9 cellular contexts compared by ENCODE assay signal in the genomic region with DNA sequence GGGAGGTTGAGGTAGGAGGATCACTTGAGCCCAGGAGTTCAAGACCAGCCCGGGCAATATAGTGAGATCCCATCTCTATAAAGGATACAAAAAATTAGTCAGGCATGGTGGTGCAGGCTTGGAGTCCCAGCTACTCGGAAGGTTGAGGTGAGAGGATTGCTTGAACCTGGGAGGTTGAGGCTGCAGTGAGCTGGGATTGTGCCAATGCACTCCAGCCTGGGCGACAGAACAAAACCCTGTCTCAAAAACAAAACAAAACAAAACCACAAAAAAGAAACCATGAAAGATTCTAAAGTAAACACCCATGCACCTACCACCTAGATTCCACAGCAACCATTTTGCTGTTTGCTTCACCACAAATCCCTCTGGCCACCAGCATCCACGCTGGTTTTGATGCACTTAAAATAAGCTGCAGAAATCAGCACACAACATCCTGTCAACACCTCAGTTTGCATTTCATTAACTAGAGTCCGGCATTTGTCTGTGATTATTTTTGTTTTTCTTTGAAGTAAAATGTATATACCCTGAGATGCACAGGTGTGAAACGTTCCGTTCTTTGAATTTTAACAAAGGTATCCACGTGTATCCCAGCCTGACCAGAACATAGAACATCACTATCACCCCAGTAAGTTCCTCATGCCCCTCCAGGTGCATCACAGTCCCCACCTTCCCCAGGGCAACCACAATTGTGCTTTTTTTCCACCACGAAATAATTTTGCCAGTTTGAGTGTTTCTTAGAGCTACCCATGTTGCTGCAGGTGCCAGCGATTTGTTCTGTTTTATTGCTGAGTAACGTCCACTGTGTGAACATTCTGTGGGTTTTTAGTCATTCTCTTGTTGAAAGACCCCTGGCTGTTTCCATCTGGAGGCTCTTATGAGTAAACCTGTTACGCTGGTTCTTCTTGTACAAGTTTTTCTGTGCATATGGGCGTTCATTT.
DNase-seq lines count a peak whose midpoint lies in the region; ATAC-seq and TF ChIP-seq lines count a peak whose summit lies in the region.
"Had no signal": no experiment of that assay in that cellular context is flagged by ENCODE, and none has a peak within 500 bp of the region (broad histone marks: within the 10 kb centered on the region; RNA-seq: fewer than 3 reads in every experiment).

No MANE protein-coding gene starts in this region.

- WGBS in testis, 2 donors: 83 to 84% methylated on average over 13 of the region's 13 CpGs

- no peak overlapping the region for H3K4me3 ChIP-seq in testis

- peak overlapping the region; percentile 50 for H3K4me3 Mint-ChIP-seq in activated CD4-positive, alpha-beta T cell treated with anti-CD3 and anti-CD28 coated beads for 36 hours

- intact Hi-C loops in activated CD4-positive, alpha-beta T cell treated with anti-CD3 and anti-CD28 coated beads for 36 hours (cut with DNase I, micrococcal nuclease): loop anchor here (2.0 to 10.0 kb wide), 6 partner anchors 24 to 510 kb away; no protein-coding TSS in a partner anchor
- intact Hi-C loops in testis (cut with DNase I; ENCODE audit: low total_unique reads): loop anchor here (5.0 kb wide), 1 partner anchor 95 kb away; no protein-coding TSS in a partner anchor

- peak overlapping the region; percentile 88 for H3K27ac Mint-ChIP-seq in activated CD4-positive, alpha-beta T cell treated with anti-CD3 and anti-CD28 coated beads for 36 hours

- H3K36me3 ChIP-seq in testis (ENCODE audit: low read depth, missing control alignments): no peaks in the 10 kb centered on the region
- H3K36me3 ChIP-seq: BE2C had no signal

- H3K27me3 Mint-ChIP-seq in activated CD4-positive, alpha-beta T cell treated with anti-CD3 and anti-CD28 coated beads for 36 hours: no peaks in the 10 kb centered on the region

- H3K27ac ChIP-seq in foreskin keratinocyte (peak overlapping the region; percentile 21), testis (no peak overlapping the region)

- CTCF ChIA-PET in activated CD4-positive, alpha-beta T cell treated with anti-CD3 and anti-CD28 coated beads for 36 hours (lab: Charles Lee): interaction anchor here (0.6 to 4.9 kb wide), 31 partner anchors 8 to 681 kb away, joined by 3 to 53 read pairs (median 4); no protein-coding TSS in a partner anchor

- peaks cover 37% of the 10 kb centered on the region for H3K4me1 Mint-ChIP-seq in activated CD4-positive, alpha-beta T cell treated with anti-CD3 and anti-CD28 coated beads for 36 hours

- no peaks in the 10 kb centered on the region for H3K9me3 ChIP-seq in testis

- no peak for TF ChIP-seq CTCF in foreskin keratinocyte (conservative IDR thresholded peaks at IDR 0.05)
- no peak for TF ChIP-seq CTCF in testis (IDR thresholded peaks at IDR 0.05)

- H3K4me1 ChIP-seq in foreskin keratinocyte (peaks cover 18% of the 10 kb centered on the region), testis (peaks cover 7% of the 10 kb centered on the region)
- H3K4me1 ChIP-seq: BE2C had no signal

- POLR2A ChIA-PET in activated CD4-positive, alpha-beta T cell treated with anti-CD3 and anti-CD28 coated beads for 36 hours (lab: Charles Lee): interaction anchor here (1.2 kb wide), 1 partner anchor 9 kb away, joined by 4 read pairs; no protein-coding TSS in a partner anchor

- peaks cover 2% of the 10 kb centered on the region for H3K9me3 Mint-ChIP-seq in activated CD4-positive, alpha-beta T cell treated with anti-CD3 and anti-CD28 coated beads for 36 hours (ENCODE audit: low read depth)

- peaks cover 5% of the 10 kb centered on the region for H3K36me3 Mint-ChIP-seq in activated CD4-positive, alpha-beta T cell treated with anti-CD3 and anti-CD28 coated beads for 36 hours (ENCODE audit: low read depth)

- ATAC-seq in activated CD4-positive, alpha-beta T cell treated with anti-CD3 and anti-CD28 coated beads for 36 hours: peak; percentile 14
- ATAC-seq in foreskin keratinocyte: peak; percentile 37
- no peak for ATAC-seq in GM21737 (IDR thresholded peaks at IDR 0.05; ENCODE audit: unreplicated experiment)

- peak; percentile 36 for DNase-seq in activated CD4-positive, alpha-beta T cell treated with anti-CD3 and anti-CD28 coated beads for 36 hours
- no peak for DNase-seq in activated CD4-positive, alpha-beta T cell treated with anti-CD3 and anti-CD28 coated beads for 1 hour
- peak; percentile 44 for DNase-seq in activated CD4-positive, alpha-beta T cell treated with anti-CD3 and anti-CD28 coated beads, Interleukin-2, amount 50 U/mL, for 1 hour
- DNase-seq in foreskin keratinocyte: no peak
- peak; percentile 14 for DNase-seq in testis
- no peak for DNase-seq in HPDE6-E6E7 (ENCODE audit: extremely low spot score)
- no peak for DNase-seq in NCI-H1105 treated with DMSO at 0.1 percent for 48 hours (lab: John Stamatoyannopoulos, UW)

- no peaks in the 10 kb centered on the region for H3K27me3 ChIP-seq in foreskin keratinocyte
- H3K27me3 ChIP-seq in testis: no peaks in the 10 kb centered on the region
- H3K27me3 ChIP-seq: BE2C had no signal

- TF ChIP-seq POLR2A in testis (IDR thresholded peaks at IDR 0.05): no peak

Comparison
In these comparisons a context has a peak if more than half of its experiments do, and no peak if none do; other contexts are left out.
1. DNase-seq: peak in activated CD4-positive, alpha-beta T cell treated with anti-CD3 and anti-CD28 coated beads for 36 hours (single experiment), activated CD4-positive, alpha-beta T cell treated with anti-CD3 and anti-CD28 coated beads, Interleukin-2, amount 50 U/mL, for 1 hour (single experiment) and testis (single experiment); none in activated CD4-positive, alpha-beta T cell treated with anti-CD3 and anti-CD28 coated beads for 1 hour (single experiment), foreskin keratinocyte (0 of 2), HPDE6-E6E7 (single experiment) and NCI-H1105 treated with DMSO at 0.1 percent for 48 hours (single experiment).